ENCODE assay signal across 32 cellular contexts in genomic region chr18:62301322-62301721, GRCh38. TPM values are rescaled to one million over a fixed set of nuclear protein-coding genes. Genes with fewer than 3 reads are reported as not detected.
"Had no signal": no experiment of that assay in that cellular context is flagged by ENCODE, and none has a peak within 500 bp of the region (broad histone marks: within the 10 kb centered on the region; RNA-seq: fewer than 3 reads in every experiment).

No MANE protein-coding gene starts in this region.

- H3K9me3 Mint-ChIP-seq: natural killer cell; nephron; neural progenitor cell; stimulated activated memory B cell treated with anti-CD40 and anti-IgM and Interleukin-4, amounts not matched to agents 10 μg/mL and 1 μg/mL and 100 μg/mL, for 72 hours; stimulated activated naive CD8-positive, alpha-beta T cell treated with anti-CD3 and anti-CD28 coated beads, Interleukin-15, amount 100 ng/mL, for 72 hours; type B pancreatic cell had no signal

- H3K27me3 Mint-ChIP-seq: progenitor cell of endocrine pancreas; stimulated activated memory B cell treated with anti-CD40 and anti-IgM and Interleukin-4, amounts not matched to agents 10 μg/mL and 1 μg/mL and 100 μg/mL, for 72 hours; stimulated activated naive CD8-positive, alpha-beta T cell treated with anti-CD3 and anti-CD28 coated beads, Interleukin-15, amount 100 ng/mL, for 72 hours; type B pancreatic cell had no signal

- H2AFZ ChIP-seq: neural progenitor cell, parathyroid adenoma had no signal

- H3K36me3 ChIP-seq: neural progenitor cell, ovary, uterus had no signal

- H3K4me2 ChIP-seq: neural progenitor cell, smooth muscle cell had no signal

- H3K4me3 ChIP-seq: neural progenitor cell, ovary, psoas muscle, skin epidermis, smooth muscle cell, spleen, suprapubic skin, testis, tibial artery, transverse colon, upper lobe of right lung, uterus had no signal

- H3K4me3 Mint-ChIP-seq: natural killer cell; nephron; neural progenitor cell; stimulated activated memory B cell treated with anti-CD40 and anti-IgM and Interleukin-4, amounts not matched to agents 10 μg/mL and 1 μg/mL and 100 μg/mL, for 72 hours; stimulated activated naive CD8-positive, alpha-beta T cell treated with anti-CD3 and anti-CD28 coated beads, Interleukin-15, amount 100 ng/mL, for 72 hours; type B pancreatic cell had no signal

- H3K79me2 ChIP-seq: parathyroid adenoma had no signal

- H3K27me3 ChIP-seq: neural progenitor cell, ovary, spleen, suprapubic skin, testis, tibial artery, transverse colon, upper lobe of right lung, uterus had no signal

- H3K4me1 ChIP-seq: neural progenitor cell, parathyroid adenoma, psoas muscle, suprapubic skin, testis, tibial artery, transverse colon, upper lobe of right lung, uterus had no signal

- H3K27ac Mint-ChIP-seq: natural killer cell; nephron; neural progenitor cell; progenitor cell of endocrine pancreas; stimulated activated memory B cell treated with anti-CD40 and anti-IgM and Interleukin-4, amounts not matched to agents 10 μg/mL and 1 μg/mL and 100 μg/mL, for 72 hours; stimulated activated naive CD8-positive, alpha-beta T cell treated with anti-CD3 and anti-CD28 coated beads, Interleukin-15, amount 100 ng/mL, for 72 hours; type B pancreatic cell had no signal

- H3K9me3 ChIP-seq: ovary, psoas muscle, spleen, suprapubic skin, testis, tibial artery, transverse colon, upper lobe of right lung, uterus had no signal

- H3K9ac ChIP-seq: neural progenitor cell, parathyroid adenoma had no signal

- ATAC-seq: natural killer cell; psoas muscle; right cardiac atrium; sciatic nerve; stimulated activated memory B cell treated with anti-CD40 and anti-IgM and Interleukin-4, amounts not matched to agents 10 μg/mL and 1 μg/mL and 100 μg/mL, for 72 hours; stimulated activated naive CD8-positive, alpha-beta T cell treated with anti-CD3 and anti-CD28 coated beads, Interleukin-15, amount 100 ng/mL, for 72 hours; stimulated activated naive CD8-positive, alpha-beta T cell treated with anti-CD3 and anti-CD28 coated beads, Interleukin-15, Interleukin-2, amounts not matched to agents 100 U/mL and 50 U/mL, for 24 hours; upper lobe of right lung had no signal

- DNase-seq: natural killer cell; occipital lobe; ovary; posterior cingulate gyrus; psoas muscle; right cardiac atrium; spleen; stimulated activated CD4-positive, alpha-beta T cell treated with anti-CD3 and anti-CD28 coated beads, Interleukin-12 subunit alpha, Interleukin-12 subunit beta, amount 100 ng/mL, for 4 hours; stimulated activated CD4-positive, alpha-beta T cell treated with anti-CD3 and anti-CD28 coated beads, Interleukin-1b, Interleukin-23, amount 100 ng/mL, for 48 hours; stimulated activated CD4-positive, alpha-beta T cell treated with anti-CD3 and anti-CD28 coated beads, Interleukin-4, amount 100 ng/mL, for 1 hour; stimulated activated CD4-positive, alpha-beta T cell treated with anti-CD3 and anti-CD28 coated beads, Interleukin-4, amount 100 ng/mL, for 4 hours; stimulated activated CD8-positive, alpha-beta memory T cell treated with anti-CD3 and anti-CD28 coated beads, Interleukin-4, amount 100 ng/mL, for 48 hours; stimulated activated naive CD4-positive, alpha-beta T cell; stimulated activated naive CD8-positive, alpha-beta T cell treated with anti-CD3 and anti-CD28 coated beads, Interleukin-15, amount 100 ng/mL, for 72 hours; stimulated activated naive CD8-positive, alpha-beta T cell treated with anti-CD3 and anti-CD28 coated beads, Interleukin-15, Interleukin-2, amounts not matched to agents 100 U/mL and 50 U/mL, for 24 hours; substantia nigra; testis; tibial artery; transverse colon; upper lobe of right lung; uterus had no signal

- H3K4me1 Mint-ChIP-seq: natural killer cell; nephron; neural progenitor cell; stimulated activated naive CD8-positive, alpha-beta T cell treated with anti-CD3 and anti-CD28 coated beads, Interleukin-15, amount 100 ng/mL, for 72 hours had no signal

- H3K27ac ChIP-seq: neural progenitor cell, ovary, parathyroid adenoma, psoas muscle, skin epidermis, spleen, suprapubic skin, testis, tibial artery, transverse colon, upper lobe of right lung, uterus had no signal

RNA-seq across cellular contexts. Expression of gene TNFRSF11A, which starts 23.8 kb away (rescaled TPM):
- polyA plus RNA-seq: neural cell, smooth muscle cell had no signal
